In genomic region chr12:57455374-57456144, GRCh38 we compare ENCODE assay signal across 1 cellular context.
TF ChIP-seq lines count a peak whose summit lies in the region.

No MANE protein-coding gene starts in this region.

TF ChIP-seq in SK-N-SH, 30 proteins besides CTCF, POLR2A, EP300 and RAD21 (continued from another document):
- TF ChIP-seq IRF3 (IDR thresholded peaks at IDR 0.05; ENCODE audit: low read depth, low read length) (no peak), GATA2 (CRISPR knock-in tag; IDR thresholded peaks at IDR 0.05) (no peak), SIN3A (IDR thresholded peaks at IDR 0.05; ENCODE audit: borderline replicate concordance, low read depth, low read length) (no peak), CHD2 (IDR thresholded peaks at IDR 0.05; ENCODE audit: low read length, partially characterized antibody) (no peak), REST (IDR thresholded peaks at IDR 0.05; ENCODE audit: low read depth, low read length) (no peak), MEF2A (IDR thresholded peaks at IDR 0.05; ENCODE audit: borderline replicate concordance, low read depth) (no peak), ELF1 (IDR thresholded peaks at IDR 0.05) (no peak), SMC3 (IDR thresholded peaks at IDR 0.05; ENCODE audit: low read depth, low read length) (no peak), ZBTB33 (IDR thresholded peaks at IDR 0.05; ENCODE audit: borderline replicate concordance, low read depth) (no peak), TEAD4 (IDR thresholded peaks at IDR 0.05; ENCODE audit: borderline replicate concordance, insufficient read depth) (no peak), FOXM1 (IDR thresholded peaks at IDR 0.05; ENCODE audit: low read depth) (no peak), RCOR1 (IDR thresholded peaks at IDR 0.05; ENCODE audit: low read length) (no peak), JUND (IDR thresholded peaks at IDR 0.05) (no peak), NFIC (IDR thresholded peaks at IDR 0.05; ENCODE audit: borderline replicate concordance) (no peak)
TF ChIP-seq in SK-N-SH: peak in this region for 0.
